ENCODE assay signal across 26 cellular contexts in the genomic region with DNA sequence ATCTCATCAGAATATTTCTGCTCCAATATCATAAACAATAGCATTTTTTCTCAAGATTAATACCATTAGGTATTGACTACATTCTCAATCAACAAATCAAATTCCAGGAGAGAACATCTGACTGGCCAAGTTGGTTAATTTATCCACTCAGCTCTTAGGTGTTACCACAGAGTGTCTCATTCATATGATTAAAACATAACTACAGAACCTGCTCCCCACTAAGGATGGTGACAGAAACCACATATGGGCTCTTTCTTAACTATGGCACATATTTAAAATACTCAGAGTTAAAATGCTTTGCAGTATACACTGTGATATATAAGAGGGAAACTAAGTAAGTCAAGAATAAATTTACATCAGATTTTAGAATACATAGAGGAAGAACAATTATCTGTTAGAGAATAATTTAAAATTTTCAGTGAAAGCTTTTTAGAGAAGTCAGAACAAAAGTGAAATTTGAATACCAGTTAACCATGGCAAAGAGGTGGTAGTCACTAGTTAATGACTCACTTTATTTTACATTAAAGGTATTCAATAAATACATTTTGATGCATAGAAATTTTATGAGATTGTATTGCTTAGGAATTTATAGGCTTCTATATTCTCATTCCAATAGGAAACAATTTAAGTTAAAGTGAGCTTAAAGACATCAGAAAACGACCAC.
DNase-seq lines count a peak whose midpoint lies in the region; ATAC-seq lines count a peak whose summit lies in the region.
"Had no signal": no experiment of that assay in that cellular context is flagged by ENCODE, and none has a peak within 500 bp of the region (broad histone marks: within the 10 kb centered on the region; RNA-seq: fewer than 3 reads in every experiment).

No MANE protein-coding gene starts in this region.

- no peaks in the 10 kb centered on the region for H3K4me1 Mint-ChIP-seq in activated naive CD4-positive, alpha-beta T cell treated with anti-CD3 and anti-CD28 coated beads, Interleukin-2, amount 50 U/mL, for 24 hours
- H3K4me1 Mint-ChIP-seq in activated naive CD4-positive, alpha-beta T cell treated with anti-CD3 and anti-CD28 coated beads, Interleukin-2, amount 10 ng/mL, durations not matched to agents 7 days and 5 days, result no peaks in the 10 kb centered on the region
- peaks cover 7% of the 10 kb centered on the region for H3K4me1 Mint-ChIP-seq in stimulated activated memory B cell treated with anti-CD40 and anti-IgM and Interleukin-4, amounts not matched to agents 10 μg/mL and 1 μg/mL and 100 μg/mL, for 72 hours
- H3K4me1 Mint-ChIP-seq: CD4-positive, alpha-beta memory T cell; naive thymus-derived CD4-positive, alpha-beta T cell had no signal

- ATAC-seq in GM21786 (IDR thresholded peaks at IDR 0.05; ENCODE audit: unreplicated experiment), result peak; percentile 75
- ATAC-seq in HG03196 (IDR thresholded peaks at IDR 0.05; ENCODE audit: unreplicated experiment), result peak; percentile 80
- ATAC-seq in stimulated activated memory B cell treated with anti-CD40 and anti-IgM and Interleukin-4, amounts not matched to agents 10 μg/mL and 1 μg/mL and 100 μg/mL, for 72 hours, result peak; percentile 41
- ATAC-seq: left ventricle myocardium superior; naive thymus-derived CD4-positive, alpha-beta T cell; PC-3; upper lobe of right lung had no signal

- DNase-seq in activated naive CD4-positive, alpha-beta T cell treated with anti-CD3 and anti-CD28 coated beads, Interleukin-2, amount 10 ng/mL, durations not matched to agents 7 days and 5 days, result no peak
- DNase-seq in AG20443 (ENCODE audit: low spot score), result no peak
- no peak for DNase-seq in epidermal melanocyte (ENCODE audit: insufficient read length, low spot score)
- DNase-seq in NCI-H446 (lab: John Stamatoyannopoulos, UW), result no peak
- DNase-seq: activated CD4-positive, alpha-beta T cell treated with anti-CD3 and anti-CD28 coated beads, Interleukin-2, amount 50 U/mL, for 48 hours; activated CD4-positive, CD25-positive, alpha-beta regulatory T cell; activated naive CD8-positive, alpha-beta T cell treated with anti-CD3 and anti-CD28 coated beads for 36 hours; caudate nucleus; CD4-positive, alpha-beta memory T cell; dermis blood vessel endothelial cell; islet precursor cell; left ventricle myocardium superior; naive thymus-derived CD4-positive, alpha-beta T cell; NCI-H1092 treated with DMSO at 0.1 percent for 48 hours; NCI-H2029 treated with DMSO at 0.1 percent for 48 hours; NCI-H446 treated with DMSO at 0.1 percent for 48 hours; nucleus accumbens; PC-3; Right ventricle myocardium superior; T1000; upper lobe of right lung had no signal

- no peaks in the 10 kb centered on the region for H3K27me3 Mint-ChIP-seq in activated naive CD4-positive, alpha-beta T cell treated with anti-CD3 and anti-CD28 coated beads, Interleukin-2, amount 50 U/mL, for 24 hours
- no peaks in the 10 kb centered on the region for H3K27me3 Mint-ChIP-seq in activated naive CD4-positive, alpha-beta T cell treated with anti-CD3 and anti-CD28 coated beads, Interleukin-2, amount 10 ng/mL, durations not matched to agents 7 days and 5 days
- H3K27me3 Mint-ChIP-seq in stimulated activated memory B cell treated with anti-CD40 and anti-IgM and Interleukin-4, amounts not matched to agents 10 μg/mL and 1 μg/mL and 100 μg/mL, for 72 hours, result no peaks in the 10 kb centered on the region
- H3K27me3 Mint-ChIP-seq: activated naive CD8-positive, alpha-beta T cell treated with anti-CD3 and anti-CD28 coated beads for 36 hours; CD4-positive, alpha-beta memory T cell; naive thymus-derived CD4-positive, alpha-beta T cell had no signal

- no peaks in the 10 kb centered on the region for H3K36me3 Mint-ChIP-seq in activated naive CD4-positive, alpha-beta T cell treated with anti-CD3 and anti-CD28 coated beads, Interleukin-2, amount 50 U/mL, for 24 hours
- H3K36me3 Mint-ChIP-seq in activated naive CD4-positive, alpha-beta T cell treated with anti-CD3 and anti-CD28 coated beads, Interleukin-2, amount 10 ng/mL, durations not matched to agents 7 days and 5 days, result no peaks in the 10 kb centered on the region
- no peaks in the 10 kb centered on the region for H3K36me3 Mint-ChIP-seq in stimulated activated memory B cell treated with anti-CD40 and anti-IgM and Interleukin-4, amounts not matched to agents 10 μg/mL and 1 μg/mL and 100 μg/mL, for 72 hours
- H3K36me3 Mint-ChIP-seq: activated naive CD8-positive, alpha-beta T cell treated with anti-CD3 and anti-CD28 coated beads for 36 hours; CD4-positive, alpha-beta memory T cell; naive thymus-derived CD4-positive, alpha-beta T cell had no signal

- CTCF ChIA-PET in activated naive CD4-positive, alpha-beta T cell treated with anti-CD3 and anti-CD28 coated beads, Interleukin-2, amount 10 ng/mL, durations not matched to agents 7 days and 5 days (lab: Charles Lee), result no interaction called here

- peak overlapping the region; percentile 9 for H3K27ac Mint-ChIP-seq in activated naive CD4-positive, alpha-beta T cell treated with anti-CD3 and anti-CD28 coated beads, Interleukin-2, amount 50 U/mL, for 24 hours
- H3K27ac Mint-ChIP-seq in activated naive CD4-positive, alpha-beta T cell treated with anti-CD3 and anti-CD28 coated beads, Interleukin-2, amount 10 ng/mL, durations not matched to agents 7 days and 5 days, result no peak overlapping the region
- no peak overlapping the region for H3K27ac Mint-ChIP-seq in stimulated activated memory B cell treated with anti-CD40 and anti-IgM and Interleukin-4, amounts not matched to agents 10 μg/mL and 1 μg/mL and 100 μg/mL, for 72 hours
- H3K27ac Mint-ChIP-seq: activated naive CD8-positive, alpha-beta T cell treated with anti-CD3 and anti-CD28 coated beads for 36 hours; activated T-helper 2 cell treated with anti-CD3 and anti-CD28 coated beads, Interferon-gamma antibody, Interleukin-2, Interleukin-4, amounts not matched to agents 10 μg/mL and 5 μg/mL and 100 μg/mL, durations not matched to agents 14 hours and 24 hours and 36 hours; CD4-positive, alpha-beta memory T cell; naive thymus-derived CD4-positive, alpha-beta T cell had no signal

- H3K4me3 Mint-ChIP-seq in activated naive CD4-positive, alpha-beta T cell treated with anti-CD3 and anti-CD28 coated beads, Interleukin-2, amount 50 U/mL, for 24 hours, result no peak overlapping the region
- no peak overlapping the region for H3K4me3 Mint-ChIP-seq in activated naive CD4-positive, alpha-beta T cell treated with anti-CD3 and anti-CD28 coated beads, Interleukin-2, amount 10 ng/mL, durations not matched to agents 7 days and 5 days
- H3K4me3 Mint-ChIP-seq in stimulated activated memory B cell treated with anti-CD40 and anti-IgM and Interleukin-4, amounts not matched to agents 10 μg/mL and 1 μg/mL and 100 μg/mL, for 72 hours, result no peak overlapping the region
- H3K4me3 Mint-ChIP-seq: activated naive CD8-positive, alpha-beta T cell treated with anti-CD3 and anti-CD28 coated beads for 36 hours; CD4-positive, alpha-beta memory T cell; naive thymus-derived CD4-positive, alpha-beta T cell had no signal

- H3K9me3 Mint-ChIP-seq in activated naive CD4-positive, alpha-beta T cell treated with anti-CD3 and anti-CD28 coated beads, Interleukin-2, amount 50 U/mL, for 24 hours, result peaks cover 4% of the 10 kb centered on the region
- no peaks in the 10 kb centered on the region for H3K9me3 Mint-ChIP-seq in activated naive CD4-positive, alpha-beta T cell treated with anti-CD3 and anti-CD28 coated beads, Interleukin-2, amount 10 ng/mL, durations not matched to agents 7 days and 5 days
- H3K9me3 Mint-ChIP-seq in stimulated activated memory B cell treated with anti-CD40 and anti-IgM and Interleukin-4, amounts not matched to agents 10 μg/mL and 1 μg/mL and 100 μg/mL, for 72 hours, result no peaks in the 10 kb centered on the region
- H3K9me3 Mint-ChIP-seq: activated T-helper 2 cell treated with anti-CD3 and anti-CD28 coated beads, Interferon-gamma antibody, Interleukin-2, Interleukin-4, amounts not matched to agents 10 μg/mL and 5 μg/mL and 100 μg/mL, durations not matched to agents 14 hours and 24 hours and 36 hours had no signal
